Comparison of ENCODE assay signal across 29 cellular contexts in the genomic region with DNA sequence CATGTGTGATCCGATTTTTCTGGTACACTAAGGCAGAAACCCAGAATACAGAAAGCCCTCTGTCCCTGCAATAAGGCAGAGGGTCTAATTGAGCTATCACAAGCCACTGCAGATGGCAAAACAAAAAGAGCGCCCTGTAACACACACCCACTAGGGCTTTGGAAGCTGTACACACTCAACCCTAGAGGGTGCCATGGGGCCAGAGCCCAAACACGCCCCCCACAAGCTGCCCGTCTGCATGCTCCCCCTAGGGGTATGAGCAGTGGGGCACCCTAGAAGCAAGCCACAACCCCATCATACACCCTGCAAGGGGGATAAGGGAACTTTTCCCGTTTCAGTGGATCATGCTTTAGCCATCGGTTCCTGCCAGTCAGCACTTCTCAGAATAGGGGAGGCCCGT.
A peak's percentile ranks its signal among the peaks of the same experiment; 100 is the strongest.
DNase-seq lines count a peak whose midpoint lies in the region; ATAC-seq and TF ChIP-seq lines count a peak whose summit lies in the region.
"Had no signal": no experiment of that assay in that cellular context is flagged by ENCODE, and none has a peak within 500 bp of the region (broad histone marks: within the 10 kb centered on the region; RNA-seq: fewer than 3 reads in every experiment).

No MANE protein-coding gene starts in this region.

- intact Hi-C loops in A673 (cut with micrococcal nuclease; ENCODE audit: unreplicated experiment) = loop anchor here (10.0 kb wide), 1 partner anchor 270 kb away; no protein-coding TSS in a partner anchor
- intact Hi-C loops in stomach (cut with DNase I; ENCODE audit: low total_unique reads) = loop anchor here (5.0 kb wide), 1 partner anchor 127 kb away; no protein-coding TSS in a partner anchor

- H3K79me2 ChIP-seq in Loucy (ENCODE audit: insufficient read depth, low read length) = no peaks in the 10 kb centered on the region
- H3K79me2 ChIP-seq: hepatocyte had no signal

- H3K36me3 Mint-ChIP-seq in T-helper 17 cell (ENCODE audit: low read depth) = no peaks in the 10 kb centered on the region
- H3K36me3 Mint-ChIP-seq: activated CD8-positive, alpha-beta memory T cell treated with anti-CD3 and anti-CD28 coated beads, Interleukin-2, amount 10 ng/mL, durations not matched to agents 7 days and 5 days; activated naive CD4-positive, alpha-beta T cell treated with anti-CD3 and anti-CD28 coated beads, Interleukin-2, amount 50 U/mL, for 24 hours; IgD-negative memory B cell had no signal

- DNase-seq in A673 (ENCODE audit: low spot score) = peak; percentile 2
- DNase-seq in GM06990 (ENCODE audit: extremely low read depth, insufficient read length) = no peak
- DNase-seq in brain microvascular endothelial cell = no peak
- DNase-seq in T-helper 17 cell = no peak
- no peak for DNase-seq in stomach
- DNase-seq in NCI-H345 treated with DMSO at 0.1 percent for 48 hours (lab: John Stamatoyannopoulos, UW; ENCODE audit: unreplicated experiment) = no peak
- DNase-seq in SHP77 (lab: John Stamatoyannopoulos, UW) = no peak
- DNase-seq: activated CD4-positive, alpha-beta T cell treated with anti-CD3 and anti-CD28 coated beads for 4 hours; activated CD8-positive, alpha-beta memory T cell treated with anti-CD3 and anti-CD28 coated beads, Interleukin-2, amount 10 ng/mL, durations not matched to agents 7 days and 5 days; CD4-positive, alpha-beta T cell; DMS153; foreskin melanocyte; GDM1; GOT3; islet precursor cell; NCI-H146; NCI-H2171; NCI-H526; SJCRH30; stimulated activated CD4-positive, alpha-beta T cell treated with anti-CD3 and anti-CD28 coated beads, Interleukin-2, amount 100 ng/mL, for 48 hours; stimulated activated naive CD4-positive, alpha-beta T cell; thyroid gland had no signal

- no peak for TF ChIP-seq CTCF in A673 (conservative IDR thresholded peaks at IDR 0.05; ENCODE audit: low read depth, low read length)
- TF ChIP-seq CTCF in GM06990 (IDR thresholded peaks at IDR 0.05; ENCODE audit: insufficient read depth, low read length, poor library complexity, severe bottlenecking) = peak; percentile 32
- TF ChIP-seq CTCF in Loucy (conservative IDR thresholded peaks at IDR 0.05; ENCODE audit: low read length) = 0 out of 2 replicates have a peak, but pooled peaks have one; percentile 26
- peak; percentile 5 for TF ChIP-seq CTCF in brain microvascular endothelial cell (IDR thresholded peaks at IDR 0.05; ENCODE audit: low read depth, low read length, missing control alignments)
- TF ChIP-seq CTCF in stomach (IDR thresholded peaks at IDR 0.05) = no peak

- no peak overlapping the region for H2AFZ ChIP-seq in Loucy (ENCODE audit: low read length)
- H2AFZ ChIP-seq: hepatocyte had no signal

- H3K9me2 ChIP-seq in Loucy (replicated peaks; ENCODE audit: low read depth, low read length) = no peaks in the 10 kb centered on the region

- H3F3A ChIP-seq in Loucy (ENCODE audit: low read depth) = no peaks in the 10 kb centered on the region

- H3K4me1 Mint-ChIP-seq in T-helper 17 cell = no peaks in the 10 kb centered on the region
- H3K4me1 Mint-ChIP-seq: activated CD8-positive, alpha-beta memory T cell treated with anti-CD3 and anti-CD28 coated beads, Interleukin-2, amount 10 ng/mL, durations not matched to agents 7 days and 5 days; activated naive CD4-positive, alpha-beta T cell treated with anti-CD3 and anti-CD28 coated beads, Interleukin-2, amount 50 U/mL, for 24 hours; IgD-negative memory B cell had no signal

- H3K27ac Mint-ChIP-seq in T-helper 17 cell = no peak overlapping the region
- H3K27ac Mint-ChIP-seq: activated CD8-positive, alpha-beta memory T cell treated with anti-CD3 and anti-CD28 coated beads, Interleukin-2, amount 10 ng/mL, durations not matched to agents 7 days and 5 days; activated naive CD4-positive, alpha-beta T cell treated with anti-CD3 and anti-CD28 coated beads, Interleukin-2, amount 50 U/mL, for 24 hours; CD4-positive, alpha-beta T cell; IgD-negative memory B cell had no signal

- BruUV-seq in A673 (replicated peaks; lab: Mats Ljungman, UMichigan) = no TSS peak

- H3K4me2 ChIP-seq in Loucy (ENCODE audit: low read depth, low read length, poor library complexity, severe bottlenecking) = no peak overlapping the region
- H3K4me2 ChIP-seq: hepatocyte, smooth muscle cell had no signal

- H3K36me3 ChIP-seq in A673 (ENCODE audit: insufficient read depth, low read length, poor library complexity, severe bottlenecking) = no peaks in the 10 kb centered on the region
- no peaks in the 10 kb centered on the region for H3K36me3 ChIP-seq in GM06990 (ENCODE audit: control insufficient read depth, insufficient read depth, low read length)
- H3K36me3 ChIP-seq in Loucy (ENCODE audit: insufficient read depth, low read length) = no peaks in the 10 kb centered on the region
- H3K36me3 ChIP-seq in brain microvascular endothelial cell (replicated peaks) = no peaks in the 10 kb centered on the region
- H3K36me3 ChIP-seq in stomach = no peaks in the 10 kb centered on the region
- H3K36me3 ChIP-seq: neutrophil, SJCRH30, thyroid gland had no signal

- TF ChIP-seq POLR2A in stomach (IDR thresholded peaks at IDR 0.05) = no peak

- WGBS in stomach, 5 donors = 82 to 96% (median 89%) methylated on average over 5 to 7 of the region's 7 CpGs

- no peaks in the 10 kb centered on the region for H3K4me1 ChIP-seq in A673 (ENCODE audit: insufficient read depth, low read length, poor library complexity, severe bottlenecking)
- H3K4me1 ChIP-seq in Loucy (ENCODE audit: insufficient read depth, low read length, poor library complexity, severe bottlenecking) = no peaks in the 10 kb centered on the region
- H3K4me1 ChIP-seq in stomach = no peaks in the 10 kb centered on the region
- H3K4me1 ChIP-seq: SJCRH30, thyroid gland had no signal

- H3K9ac ChIP-seq in Loucy (ENCODE audit: low read depth, low read length, poor library complexity, severe bottlenecking) = no peak overlapping the region

- no peaks in the 10 kb centered on the region for H4K20me1 ChIP-seq in Loucy (ENCODE audit: insufficient read depth, low read length, poor library complexity, severe bottlenecking)

- H3K27me3 ChIP-seq in A673 (replicated peaks; ENCODE audit: insufficient read depth, low read depth, low read length, poor library complexity) (peaks cover 38% of the 10 kb centered on the region), GM06990 (replicated peaks; ENCODE audit: control insufficient read depth, insufficient read depth, low read length) (no peaks in the 10 kb centered on the region; the same call in 1 of the 2 replicates), Loucy (ENCODE audit: insufficient read depth, low read length, poor library complexity, severe bottlenecking) (no peaks in the 10 kb centered on the region), brain microvascular endothelial cell (replicated peaks) (no peaks in the 10 kb centered on the region), stomach (no peaks in the 10 kb centered on the region)
- H3K27me3 ChIP-seq: hepatocyte, neutrophil, SJCRH30, thyroid gland had no signal

- TF ChIP-seq EP300 in stomach (IDR thresholded peaks at IDR 0.05) = no peak

- H3K27ac ChIP-seq in A673 (ENCODE audit: low read depth, low read length, poor library complexity, severe bottlenecking) (no peak overlapping the region), brain microvascular endothelial cell (no peak overlapping the region), stomach (no peak overlapping the region)
- H3K27ac ChIP-seq: hepatocyte, neutrophil, SJCRH30, thyroid gland had no signal

- in situ Hi-C loops in brain microvascular endothelial cell (cut with HindIII; ENCODE audit: low pct_ligation_motif_present, low sequenced_read_pairs) = no loop called here

- H3K4me3 ChIP-seq in A673 (ENCODE audit: low read depth, low read length, poor library complexity, severe bottlenecking) (no peak overlapping the region), GM06990 (replicated peaks; ENCODE audit: low read depth, low read length) (no peak overlapping the region), Loucy (ENCODE audit: low read length, poor library complexity, severe bottlenecking) (no peak overlapping the region), brain microvascular endothelial cell (ENCODE audit: low read depth, low read length) (no peak overlapping the region), stomach (no peak overlapping the region)
- H3K4me3 ChIP-seq: hepatocyte, lung, SJCRH30, smooth muscle cell, thyroid gland had no signal

- H3K27me3 Mint-ChIP-seq in T-helper 17 cell = peaks cover 14% of the 10 kb centered on the region
- H3K27me3 Mint-ChIP-seq: activated CD8-positive, alpha-beta memory T cell treated with anti-CD3 and anti-CD28 coated beads, Interleukin-2, amount 10 ng/mL, durations not matched to agents 7 days and 5 days; IgD-negative memory B cell had no signal

- H3K9me3 ChIP-seq in A673 (ENCODE audit: low read depth, low read length, poor library complexity, severe bottlenecking) (no peaks in the 10 kb centered on the region), Loucy (ENCODE audit: insufficient read depth, low read depth, low read length) (no peaks in the 10 kb centered on the region), T-helper 17 cell (ENCODE audit: control insufficient read depth, low read length, poor library complexity, severe bottlenecking) (no peaks in the 10 kb centered on the region), stomach (no peaks in the 10 kb centered on the region)
- H3K9me3 ChIP-seq: neutrophil, SJCRH30, thyroid gland had no signal

- CTCF ChIA-PET in A673 (lab: Charles Lee) = no interaction called here

- no peak overlapping the region for H3K4me3 Mint-ChIP-seq in T-helper 17 cell
- H3K4me3 Mint-ChIP-seq: activated CD8-positive, alpha-beta memory T cell treated with anti-CD3 and anti-CD28 coated beads, Interleukin-2, amount 10 ng/mL, durations not matched to agents 7 days and 5 days; activated naive CD4-positive, alpha-beta T cell treated with anti-CD3 and anti-CD28 coated beads, Interleukin-2, amount 50 U/mL, for 24 hours; CD4-positive, alpha-beta T cell had no signal

- no peak for ATAC-seq in T-helper 17 cell
- ATAC-seq: activated CD8-positive, alpha-beta memory T cell treated with anti-CD3 and anti-CD28 coated beads, Interleukin-2, amount 10 ng/mL, durations not matched to agents 7 days and 5 days had no signal

- POLR2A ChIA-PET in A673 (lab: Charles Lee; ENCODE audit: low non-redundant PET) = no interaction called here

Comparison
In these comparisons a context has a peak if more than half of its experiments do, and no peak if none do; other contexts are left out.
1. CTCF ChIP-seq: peak in GM06990 (single experiment), Loucy (single experiment) and brain microvascular endothelial cell (single experiment); none in A673 (single experiment) and stomach (0 of 7).